In the genomic region with DNA sequence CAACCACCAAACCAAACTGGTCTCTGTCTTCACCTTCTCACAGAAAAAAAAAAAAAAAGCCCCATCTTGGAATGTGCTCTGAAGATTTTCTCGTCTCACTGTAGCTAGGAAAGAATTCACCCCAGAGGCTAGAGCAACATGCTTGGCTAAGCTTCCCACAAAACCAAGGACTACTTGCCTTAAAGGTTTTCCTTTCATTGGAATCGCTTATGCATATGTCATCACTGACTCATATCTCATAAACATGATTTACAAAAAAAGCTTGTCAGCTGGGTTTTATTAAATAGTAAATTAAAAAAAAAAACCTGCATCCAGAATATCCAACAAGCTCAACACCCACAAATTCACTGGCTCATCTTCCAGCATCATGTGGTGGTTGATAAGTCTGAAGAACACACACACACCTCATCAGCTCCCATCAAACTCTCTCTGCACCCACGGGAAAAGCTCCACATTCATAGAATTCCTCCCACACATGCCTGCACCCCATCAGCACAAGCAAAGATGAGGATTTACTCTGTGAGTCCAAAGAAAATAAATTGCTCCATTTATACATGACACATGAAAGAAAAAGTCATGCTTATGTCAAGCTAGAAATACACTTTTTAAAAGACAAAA, we compare ENCODE assay signal across 14 cellular contexts.
DNase-seq lines count a peak whose midpoint lies in the region; ATAC-seq and TF ChIP-seq lines count a peak whose summit lies in the region.
"Had no signal": no experiment of that assay in that cellular context is flagged by ENCODE, and none has a peak within 500 bp of the region (broad histone marks: within the 10 kb centered on the region; RNA-seq: fewer than 3 reads in every experiment).

No MANE protein-coding gene starts in this region.

- H3K4me3 Mint-ChIP-seq in activated CD4-positive, alpha-beta T cell treated with anti-CD3 and anti-CD28 coated beads, Interleukin-2, amount 10 ng/mL, durations not matched to agents 24 days and 14 days: peak overlapping the region; percentile 38

- TF ChIP-seq POLR2A in transverse colon (IDR thresholded peaks at IDR 0.05): no peak

- in situ Hi-C loops in transverse colon (cut with MboI; ENCODE audit: low pct_ligation_motif_present in 1 of 4, low pct_unique_long_range_greater_than_20kb in 1 of 4, low sequenced_read_pairs in 3 of 4): no loop called here

- H3K36me3 ChIP-seq in hepatocyte (replicated peaks; ENCODE audit: insufficient read depth, low read depth) (no peaks in the 10 kb centered on the region), transverse colon (no peaks in the 10 kb centered on the region)
- H3K36me3 ChIP-seq: prostate gland had no signal

- intact Hi-C loops in activated CD4-positive, alpha-beta T cell treated with anti-CD3 and anti-CD28 coated beads, Interleukin-2, amount 10 ng/mL, durations not matched to agents 24 days and 14 days (cut with micrococcal nuclease): loop anchor here (2.0 kb wide), 1 partner anchor 28 kb away; no protein-coding TSS in a partner anchor
- intact Hi-C loops in transverse colon (cut with DNase I; ENCODE audit: low total_unique reads): no loop called here

- H3K4me2 ChIP-seq in hepatocyte: peak overlapping the region; percentile 49
- H3K4me2 ChIP-seq: A549 had no signal

- H3K79me2 ChIP-seq in hepatocyte: no peaks in the 10 kb centered on the region

- peaks cover 21% of the 10 kb centered on the region for H3K4me1 Mint-ChIP-seq in activated CD4-positive, alpha-beta T cell treated with anti-CD3 and anti-CD28 coated beads, Interleukin-2, amount 10 ng/mL, durations not matched to agents 24 days and 14 days

- H3K27me3 Mint-ChIP-seq in activated CD4-positive, alpha-beta T cell treated with anti-CD3 and anti-CD28 coated beads, Interleukin-2, amount 10 ng/mL, durations not matched to agents 24 days and 14 days: peaks cover 6% of the 10 kb centered on the region

- no peaks in the 10 kb centered on the region for H4K20me1 ChIP-seq in hepatocyte (ENCODE audit: insufficient read depth, poor library complexity, severe bottlenecking)

- H3K27ac Mint-ChIP-seq in activated CD4-positive, alpha-beta T cell treated with anti-CD3 and anti-CD28 coated beads, Interleukin-2, amount 10 ng/mL, durations not matched to agents 24 days and 14 days: no peak overlapping the region

- ATAC-seq in GM18858 (IDR thresholded peaks at IDR 0.05; ENCODE audit: unreplicated experiment): no peak
- ATAC-seq: A549 had no signal

- no peak for TF ChIP-seq EP300 in transverse colon (IDR thresholded peaks at IDR 0.05; ENCODE audit: low read depth)

- no peak for TF ChIP-seq CTCF in hepatocyte (IDR thresholded peaks at IDR 0.05; ENCODE audit: poor library complexity)
- no peak for TF ChIP-seq CTCF in transverse colon (IDR thresholded peaks at IDR 0.05)

- H3K9me3 Mint-ChIP-seq in activated CD4-positive, alpha-beta T cell treated with anti-CD3 and anti-CD28 coated beads, Interleukin-2, amount 10 ng/mL, durations not matched to agents 24 days and 14 days: no peaks in the 10 kb centered on the region

- H3K27me3 ChIP-seq in hepatocyte (no peaks in the 10 kb centered on the region), transverse colon (no peaks in the 10 kb centered on the region)

- H3K4me3 ChIP-seq in hepatocyte: no peak overlapping the region
- no peak overlapping the region for H3K4me3 ChIP-seq in transverse colon
- H3K4me3 ChIP-seq: A549, prostate gland had no signal

- H3K9me2 ChIP-seq in hepatocyte (replicated peaks; ENCODE audit: insufficient read depth): no peaks in the 10 kb centered on the region

- no peaks in the 10 kb centered on the region for H3K4me1 ChIP-seq in hepatocyte (ENCODE audit: insufficient read depth)
- peaks cover 0 to 4% (median 0%) of the 10 kb centered on the region in 4 donors for H3K4me1 ChIP-seq in transverse colon
- H3K4me1 ChIP-seq: A549, prostate gland had no signal

- H3K9me3 ChIP-seq in hepatocyte (ENCODE audit: low read depth): no peaks in the 10 kb centered on the region
- no peaks in the 10 kb centered on the region for H3K9me3 ChIP-seq in transverse colon
- H3K9me3 ChIP-seq: A549, prostate gland had no signal

- DNase-seq in activated CD4-positive, alpha-beta T cell treated with anti-CD3 and anti-CD28 coated beads, Interleukin-2, amount 10 ng/mL, durations not matched to agents 24 days and 14 days: peak; percentile 46
- no peak for DNase-seq in activated CD4-positive, alpha-beta T cell treated with anti-CD3 and anti-CD28 coated beads for 1 hour
- peak; percentile 93 for DNase-seq in amniotic stem cell (lab: John Stamatoyannopoulos, UW)
- DNase-seq in hepatocyte (ENCODE audit: low spot score): peak; percentile 30
- DNase-seq in transverse colon: no peak
- no peak for DNase-seq in iPS-NIHi11 (ENCODE audit: low spot score)
- DNase-seq in stimulated activated CD4-positive, alpha-beta T cell treated with anti-CD3 and anti-CD28 coated beads, Interleukin-15, amount 100 ng/mL, for 24 hours: no peak
- DNase-seq: activated gamma-delta T cell treated with Interleukin-2 at 50 U/mL for 16 hours; NCI-H1694 treated with DMSO at 0.1 percent for 48 hours; stimulated activated naive CD4-positive, alpha-beta T cell; T-helper 9 cell had no signal

- H3K27ac ChIP-seq in hepatocyte: peak overlapping the region; percentile 72
- peak overlapping the region; percentile 49 to 65 (median 59) for H3K27ac ChIP-seq in transverse colon
- H3K27ac ChIP-seq: A549, prostate gland had no signal

- H3K36me3 Mint-ChIP-seq in activated CD4-positive, alpha-beta T cell treated with anti-CD3 and anti-CD28 coated beads, Interleukin-2, amount 10 ng/mL, durations not matched to agents 24 days and 14 days (ENCODE audit: low read depth): no peaks in the 10 kb centered on the region

- H2AFZ ChIP-seq in hepatocyte: no peak overlapping the region

- 31% methylated on average over 3 of the region's 3 CpGs for WGBS in hepatocyte (ENCODE audit: low lambda C conversion rate, missing lambda C conversion rate)
- WGBS in transverse colon (ENCODE audit: low coverage in 1 of 2), 2 donors: 43 to 59% methylated on average over 2 to 3 of the region's 3 CpGs

Comparison
In these comparisons a context has a peak if more than half of its experiments do, and no peak if none do; other contexts are left out.
1. DNase-seq: peak in activated CD4-positive, alpha-beta T cell treated with anti-CD3 and anti-CD28 coated beads, Interleukin-2, amount 10 ng/mL, durations not matched to agents 24 days and 14 days (single experiment), amniotic stem cell (single experiment) and hepatocyte (single experiment); none in activated CD4-positive, alpha-beta T cell treated with anti-CD3 and anti-CD28 coated beads for 1 hour (single experiment), transverse colon (single experiment), iPS-NIHi11 (single experiment) and stimulated activated CD4-positive, alpha-beta T cell treated with anti-CD3 and anti-CD28 coated beads, Interleukin-15, amount 100 ng/mL, for 24 hours (single experiment).